In genomic region chr17:82756166-82756565, GRCh38 we compare ENCODE assay signal across 1 cellular context.
TF ChIP-seq lines count a peak whose summit lies in the region.

No MANE protein-coding gene starts in this region.

TF ChIP-seq in H1, 55 proteins besides CTCF, POLR2A, EP300 and RAD21:
- no peak for TF ChIP-seq CHD1 (IDR thresholded peaks at IDR 0.05; ENCODE audit: low read depth, low read length)
- no peak for TF ChIP-seq JUND (IDR thresholded peaks at IDR 0.05; ENCODE audit: low read length)
